10 cellular contexts compared by ENCODE assay signal in the genomic region with DNA sequence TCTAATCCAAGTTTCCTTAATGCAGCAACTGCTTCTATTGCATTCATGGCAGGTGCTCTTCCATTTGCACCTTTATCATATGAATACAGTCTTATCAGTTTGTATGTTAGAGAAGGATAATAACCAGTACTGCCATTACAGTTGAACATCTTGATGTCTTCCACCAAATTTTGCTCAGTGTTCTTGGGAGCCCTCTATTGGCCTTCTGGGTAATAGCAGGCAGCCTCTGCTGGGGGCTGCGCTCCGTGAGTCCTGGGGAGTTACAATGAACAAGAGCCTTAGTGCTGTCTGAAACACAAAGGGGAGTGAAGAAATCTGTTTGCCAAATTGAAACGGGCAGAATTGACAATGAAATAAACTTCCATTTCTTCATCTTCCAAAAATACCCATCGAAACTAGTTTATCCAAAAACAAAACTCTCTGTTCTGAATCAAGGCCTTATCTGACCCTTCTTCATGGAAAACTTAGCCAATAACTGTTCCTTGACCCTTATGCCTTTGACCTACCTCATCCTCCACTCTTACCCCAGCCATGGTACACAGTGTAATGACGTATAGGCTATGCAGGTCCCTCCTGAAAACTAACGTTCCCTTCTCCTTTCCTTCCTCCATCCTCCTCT.
DNase-seq lines count a peak whose midpoint lies in the region; ATAC-seq and TF ChIP-seq lines count a peak whose summit lies in the region.
"Had no signal": no experiment of that assay in that cellular context is flagged by ENCODE, and none has a peak within 500 bp of the region (broad histone marks: within the 10 kb centered on the region; RNA-seq: fewer than 3 reads in every experiment).

No MANE protein-coding gene starts in this region.

- H3K4me3 ChIP-seq in SK-N-MC (no peak overlapping the region), epithelial cell of proximal tubule (ENCODE audit: low read depth, low read length) (no peak overlapping the region), neural cell (ENCODE audit: low read length) (no peak overlapping the region)
- H3K4me3 ChIP-seq: BLaER1 had no signal

- peak; percentile 3 for DNase-seq in NCI-H1436 (lab: John Stamatoyannopoulos, UW)
- no peak for DNase-seq in NCI-H1436 treated with DMSO at 0.1 percent for 48 hours (lab: John Stamatoyannopoulos, UW)
- DNase-seq in HT-29 (ENCODE audit: low spot score) = peak; percentile 48
- peak; percentile 26 for DNase-seq in SK-N-MC (ENCODE audit: low read depth, low spot score)
- DNase-seq in epithelial cell of proximal tubule (ENCODE audit: low read depth) = no peak
- DNase-seq: activated B cell treated with CpG ODN at 0.5 μM for 24 hours had no signal

- no peaks in the 10 kb centered on the region; the same call in 1 of the 2 replicates for H3K9me3 ChIP-seq in SK-N-MC (ENCODE audit: low read depth, low read length)
- H3K9me3 ChIP-seq in neural cell (ENCODE audit: low read length) = peaks cover 6% of the 10 kb centered on the region

- H3F3A ChIP-seq in neural cell (ENCODE audit: insufficient read depth, low read length, poor library complexity, severe bottlenecking) = peaks cover 4% of the 10 kb centered on the region

- H3K27me3 ChIP-seq in neural cell (ENCODE audit: insufficient read depth, low read depth, low read length) = no peaks in the 10 kb centered on the region
- H3K27me3 ChIP-seq: BLaER1 had no signal

- peak; percentile 74 for TF ChIP-seq RAD21 in neural cell (conservative IDR thresholded peaks at IDR 0.05)

- H3K79me2 ChIP-seq in neural cell (replicated peaks; ENCODE audit: insufficient read depth, low read length) = no peaks in the 10 kb centered on the region

- H3K36me3 ChIP-seq in SK-N-MC (ENCODE audit: insufficient read depth, low read length) (peaks cover 30% of the 10 kb centered on the region), neural cell (ENCODE audit: insufficient read depth, low read length) (no peaks in the 10 kb centered on the region)
- H3K36me3 ChIP-seq: BLaER1 had no signal

- no peak overlapping the region for H3K4me2 ChIP-seq in neural cell (ENCODE audit: low read length)
- H3K4me2 ChIP-seq: BLaER1 had no signal

- no peaks in the 10 kb centered on the region for H4K20me1 ChIP-seq in neural cell (ENCODE audit: insufficient read depth)
- H4K20me1 ChIP-seq: BLaER1 had no signal

- no peak overlapping the region for H3K9ac ChIP-seq in SK-N-MC (ENCODE audit: insufficient read length)
- no peak overlapping the region for H3K9ac ChIP-seq in neural cell (ENCODE audit: low read length)
- H3K9ac ChIP-seq: BLaER1 had no signal

- no peak overlapping the region for H3K27ac ChIP-seq in SK-N-MC
- H3K27ac ChIP-seq in neural cell (ENCODE audit: low read length) = no peak overlapping the region
- H3K27ac ChIP-seq: BLaER1 had no signal

- no peak overlapping the region for H2AFZ ChIP-seq in neural cell (ENCODE audit: low read depth, low read length)

- TF ChIP-seq CTCF in epithelial cell of proximal tubule (conservative IDR thresholded peaks at IDR 0.05; ENCODE audit: low read depth, low read length) = peak; percentile 95
- TF ChIP-seq CTCF in neural cell (IDR thresholded peaks at IDR 0.05; ENCODE audit: poor library complexity, severe bottlenecking) = peak; percentile 75

- ATAC-seq in GM18907 (IDR thresholded peaks at IDR 0.05; ENCODE audit: unreplicated experiment) = no peak
- ATAC-seq in activated CD4-positive, CD25-positive, alpha-beta regulatory T cell treated with anti-CD3 and anti-CD28 coated beads, Interleukin-2, amount 50 U/mL, for 24 hours = no peak

- no peak for TF ChIP-seq EP300 in neural cell (conservative IDR thresholded peaks at IDR 0.05; ENCODE audit: poor library complexity, severe bottlenecking)

- H3K9me2 ChIP-seq in neural cell (ENCODE audit: insufficient read depth, low read length) = no peaks in the 10 kb centered on the region

TF ChIP-seq in neural cell, 6 proteins besides CTCF, POLR2A, EP300 and RAD21:
- TF ChIP-seq TAF1 (IDR thresholded peaks at IDR 0.05; ENCODE audit: low read depth) (no peak), MXI1 (conservative IDR thresholded peaks at IDR 0.05; ENCODE audit: poor library complexity, severe bottlenecking) (no peak), SMC3 (conservative IDR thresholded peaks at IDR 0.05; ENCODE audit: poor library complexity) (peak; percentile 70), POLR2AphosphoS5 (IDR thresholded peaks at IDR 0.05) (no peak)

Comparison
In these comparisons a context has a peak if more than half of its experiments do, and no peak if none do; other contexts are left out.
1. DNase-seq: peak in NCI-H1436 (single experiment), HT-29 (single experiment) and SK-N-MC (single experiment); none in NCI-H1436 treated with DMSO at 0.1 percent for 48 hours (single experiment) and epithelial cell of proximal tubule (single experiment).